ENCODE assay signal across 1 cellular context in genomic region chr14:105333613-105334364, GRCh38.
TF ChIP-seq lines count a peak whose summit lies in the region.

No MANE protein-coding gene starts in this region.

TF ChIP-seq in HepG2, 621 proteins besides CTCF, POLR2A, EP300 and RAD21:
- TF ChIP-seq, protein P1, sequence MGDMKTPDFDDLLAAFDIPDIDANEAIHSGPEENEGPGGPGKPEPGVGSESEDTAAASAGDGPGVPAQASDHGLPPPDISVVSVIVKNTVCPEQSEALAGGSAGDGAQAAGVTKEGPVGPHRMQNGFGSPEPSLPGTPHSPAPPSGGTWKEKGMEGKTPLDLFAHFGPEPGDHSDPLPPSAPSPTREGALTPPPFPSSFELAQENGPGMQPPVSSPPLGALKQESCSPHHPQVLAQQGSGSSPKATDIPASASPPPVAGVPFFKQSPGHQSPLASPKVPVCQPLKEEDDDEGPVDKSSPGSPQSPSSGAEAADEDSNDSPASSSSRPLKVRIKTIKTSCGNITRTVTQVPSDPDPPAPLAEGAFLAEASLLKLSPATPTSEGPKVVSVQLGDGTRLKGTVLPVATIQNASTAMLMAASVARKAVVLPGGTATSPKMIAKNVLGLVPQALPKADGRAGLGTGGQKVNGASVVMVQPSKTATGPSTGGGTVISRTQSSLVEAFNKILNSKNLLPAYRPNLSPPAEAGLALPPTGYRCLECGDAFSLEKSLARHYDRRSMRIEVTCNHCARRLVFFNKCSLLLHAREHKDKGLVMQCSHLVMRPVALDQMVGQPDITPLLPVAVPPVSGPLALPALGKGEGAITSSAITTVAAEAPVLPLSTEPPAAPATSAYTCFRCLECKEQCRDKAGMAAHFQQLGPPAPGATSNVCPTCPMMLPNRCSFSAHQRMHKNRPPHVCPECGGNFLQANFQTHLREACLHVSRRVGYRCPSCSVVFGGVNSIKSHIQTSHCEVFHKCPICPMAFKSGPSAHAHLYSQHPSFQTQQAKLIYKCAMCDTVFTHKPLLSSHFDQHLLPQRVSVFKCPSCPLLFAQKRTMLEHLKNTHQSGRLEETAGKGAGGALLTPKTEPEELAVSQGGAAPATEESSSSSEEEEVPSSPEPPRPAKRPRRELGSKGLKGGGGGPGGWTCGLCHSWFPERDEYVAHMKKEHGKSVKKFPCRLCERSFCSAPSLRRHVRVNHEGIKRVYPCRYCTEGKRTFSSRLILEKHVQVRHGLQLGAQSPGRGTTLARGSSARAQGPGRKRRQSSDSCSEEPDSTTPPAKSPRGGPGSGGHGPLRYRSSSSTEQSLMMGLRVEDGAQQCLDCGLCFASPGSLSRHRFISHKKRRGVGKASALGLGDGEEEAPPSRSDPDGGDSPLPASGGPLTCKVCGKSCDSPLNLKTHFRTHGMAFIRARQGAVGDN (CRISPR knock-in tag; IDR thresholded peaks at IDR 0.05) = 0 out of 2 replicates have a peak, but pooled peaks have one; percentile 13
- TF ChIP-seq ZNF589 (CRISPR knock-in tag; conservative IDR thresholded peaks at IDR 0.05) = no peak
- no peak for TF ChIP-seq ZNF333 (CRISPR knock-in tag; IDR thresholded peaks at IDR 0.05; ENCODE audit: borderline replicate concordance)
- peak; percentile 9 for TF ChIP-seq AGO2 (optimal IDR thresholded peaks at IDR 0.05; ENCODE audit: low read depth, low read length)
